17 cellular contexts compared by ENCODE assay signal in genomic region chr7:43879477-43879876, GRCh38. TPM values are rescaled to one million over a fixed set of nuclear protein-coding genes. Genes with fewer than 3 reads are reported as not detected.
DNase-seq lines count a peak whose midpoint lies in the region; ATAC-seq and TF ChIP-seq lines count a peak whose summit lies in the region.
"Had no signal": no experiment of that assay in that cellular context is flagged by ENCODE, and none has a peak within 500 bp of the region (broad histone marks: within the 10 kb centered on the region; RNA-seq: fewer than 3 reads in every experiment).

No MANE protein-coding gene starts in this region.

- intact Hi-C loops in Right ventricle myocardium superior (cut with DNase I) = no loop called here

- H3K4me2 ChIP-seq in neural progenitor cell = no peak overlapping the region

- no peaks in the 10 kb centered on the region for H3K9me3 Mint-ChIP-seq in neural progenitor cell
- H3K9me3 Mint-ChIP-seq: naive B cell; T-helper 2 cell treated with Interferon-gamma antibody and Interleukin-4, amounts not matched to agents 5 μg/mL and 100 μg/mL, for 36 hours had no signal

- no peak overlapping the region for H3K27ac Mint-ChIP-seq in neural progenitor cell
- H3K27ac Mint-ChIP-seq: B cell; T-helper 2 cell treated with Interferon-gamma antibody and Interleukin-4, amounts not matched to agents 5 μg/mL and 100 μg/mL, for 36 hours had no signal

- H3K36me3 ChIP-seq in right atrium auricular region (peaks cover 65% of the 10 kb centered on the region), tibial nerve (peaks cover 0 to 85% (median 3%) of the 10 kb centered on the region in 3 donors), BE2C (peaks cover 61% of the 10 kb centered on the region), neural progenitor cell (no peaks in the 10 kb centered on the region)

- H3K27ac ChIP-seq in right atrium auricular region (peak overlapping the region; percentile 75 to 78), tibial nerve (peak overlapping the region in 2 of 4 donors; percentile 39 to 53), neural progenitor cell (no peak overlapping the region)
- H3K27ac ChIP-seq: epithelial cell of prostate had no signal

- H3K36me3 Mint-ChIP-seq in neural progenitor cell = peaks cover 32% of the 10 kb centered on the region

- no peak overlapping the region for H3K4me3 Mint-ChIP-seq in neural progenitor cell
- H3K4me3 Mint-ChIP-seq: B cell; naive B cell; T-helper 2 cell treated with Interferon-gamma antibody and Interleukin-4, amounts not matched to agents 5 μg/mL and 100 μg/mL, for 36 hours had no signal

- no peaks in the 10 kb centered on the region for H3K79me2 ChIP-seq in neural progenitor cell (ENCODE audit: low read depth)

- no peak for DNase-seq in right atrium auricular region (ENCODE audit: low spot score)
- no peak for DNase-seq in Right ventricle myocardium superior
- DNase-seq in astrocyte of the spinal cord (ENCODE audit: low read depth, low spot score) = peak; percentile 85
- DNase-seq in iris pigment epithelial cell (ENCODE audit: low read depth) = peak; percentile 89
- no peak for DNase-seq in tibial nerve (ENCODE audit: low spot score in 2 of 2)
- no peak for DNase-seq in BE2C
- DNase-seq in neural progenitor cell (ENCODE audit: low spot score) = no peak
- DNase-seq: activated CD8-positive, alpha-beta memory T cell treated with anti-CD3 and anti-CD28 coated beads for 24 hours; naive B cell; upper lobe of left lung had no signal

- H3K4me1 ChIP-seq in right atrium auricular region (peaks cover 0 to 30% of the 10 kb centered on the region in 2 donors), tibial nerve (peaks cover 0 to 17% (median 0%) of the 10 kb centered on the region in 4 donors), BE2C (no peaks in the 10 kb centered on the region), neural progenitor cell (no peaks in the 10 kb centered on the region)

- H3K9me3 ChIP-seq in right atrium auricular region = no peaks in the 10 kb centered on the region
- H3K9me3 ChIP-seq in tibial nerve = no peaks in the 10 kb centered on the region
- no peaks in the 10 kb centered on the region for H3K9me3 ChIP-seq in BE2C
- no peaks in the 10 kb centered on the region for H3K9me3 ChIP-seq in neural progenitor cell (ENCODE audit: low read depth)
- H3K9me3 ChIP-seq: adrenal gland, upper lobe of left lung had no signal

- in situ Hi-C loops in astrocyte of the spinal cord (cut with HindIII; ENCODE audit: low sequenced_read_pairs) = no loop called here

- H4K20me1 ChIP-seq in neural progenitor cell (ENCODE audit: low read depth) = no peaks in the 10 kb centered on the region

- H3K9ac ChIP-seq in neural progenitor cell = no peak overlapping the region

- no peaks in the 10 kb centered on the region for H3F3A ChIP-seq in neural progenitor cell (ENCODE audit: low read depth)

- peaks cover 2% of the 10 kb centered on the region for H3K27me3 Mint-ChIP-seq in neural progenitor cell (ENCODE audit: insufficient read depth, low read depth)
- H3K27me3 Mint-ChIP-seq: B cell, naive B cell had no signal

- TF ChIP-seq POLR2A in tibial nerve (IDR thresholded peaks at IDR 0.05) = no peak

- WGBS in tibial nerve, 2 donors = 49 to 51% methylated on average over 2 of the region's 2 CpGs

- TF ChIP-seq CTCF in right atrium auricular region (IDR thresholded peaks at IDR 0.05) (no peak), astrocyte of the spinal cord (IDR thresholded peaks at IDR 0.05; ENCODE audit: low read depth, low read length) (no peak), tibial nerve (IDR thresholded peaks at IDR 0.05) (no peak), BE2C (IDR thresholded peaks at IDR 0.05; ENCODE audit: low read depth, low read length) (no peak), neural progenitor cell (IDR thresholded peaks at IDR 0.05) (no peak)

- H2AFZ ChIP-seq in neural progenitor cell (replicated peaks) = no peak overlapping the region

- no peak for ATAC-seq in Right ventricle myocardium superior (ENCODE audit: poor library complexity)
- no peak for ATAC-seq in GM18502 (IDR thresholded peaks at IDR 0.05; ENCODE audit: poor library complexity, unreplicated experiment)
- ATAC-seq: Panc1 had no signal

- H3K4me3 ChIP-seq in right atrium auricular region = no peak overlapping the region
- no peak overlapping the region for H3K4me3 ChIP-seq in astrocyte of the spinal cord (ENCODE audit: low read depth, low read length)
- no peak overlapping the region for H3K4me3 ChIP-seq in tibial nerve
- H3K4me3 ChIP-seq in BE2C (ENCODE audit: low read depth, low read length) = no peak overlapping the region
- no peak overlapping the region for H3K4me3 ChIP-seq in neural progenitor cell
- H3K4me3 ChIP-seq: adrenal gland, skin epidermis, upper lobe of left lung had no signal

- no peaks in the 10 kb centered on the region for H3K27me3 ChIP-seq in right atrium auricular region
- H3K27me3 ChIP-seq in tibial nerve = no peaks in the 10 kb centered on the region
- no peaks in the 10 kb centered on the region for H3K27me3 ChIP-seq in BE2C
- H3K27me3 ChIP-seq in neural progenitor cell = no peaks in the 10 kb centered on the region
- H3K27me3 ChIP-seq: adrenal gland, upper lobe of left lung had no signal

- H3K4me1 Mint-ChIP-seq in neural progenitor cell = no peaks in the 10 kb centered on the region

- no peak for TF ChIP-seq EP300 in tibial nerve (IDR thresholded peaks at IDR 0.05)

RNA-seq across cellular contexts. Expression of gene MRPS24, which starts 10.2 kb away (rescaled TPM):
- 100 to 1,000 TPM; 127 to 171 TPM for total RNA-seq in right atrium auricular region
- total RNA-seq in Right ventricle myocardium superior = 200 TPM
- total RNA-seq in tibial nerve = 10 to 100 TPM; 61.8 to 90.2 (median 82.3) TPM
- 470 TPM for polyA plus RNA-seq in BE2C (2012; ENCODE audit: insufficient read depth, insufficient read length, low read depth)
- 54.6 and 60.6 TPM in 2 replicates for total RNA-seq in neural progenitor cell (ENCODE audit: low replicate concordance)

RNA-seq across cellular contexts. Expression of gene URGCP, which starts 26.9 kb away (rescaled TPM):
- total RNA-seq in right atrium auricular region (10 to 100 TPM; 26.4 to 30.9 TPM), Right ventricle myocardium superior (43.4 TPM), tibial nerve (10 to 100 TPM; 25.7 to 32.0 (median 28.8) TPM), neural progenitor cell (ENCODE audit: low replicate concordance) (9.2 TPM in 2 replicates)
- polyA plus RNA-seq in BE2C (2012; ENCODE audit: insufficient read depth, insufficient read length, low read depth) = 34.4 TPM

RNA-seq across cellular contexts. Expression of gene UBE2D4, which starts 46.8 kb away (rescaled TPM):
- 10 to 100 TPM; 47.4 to 50.5 TPM for total RNA-seq in right atrium auricular region
- total RNA-seq in Right ventricle myocardium superior = 44.6 TPM
- 10 to 100 TPM; 12.9 to 18.2 (median 15.1) TPM for total RNA-seq in tibial nerve
- polyA plus RNA-seq in BE2C (2012; ENCODE audit: insufficient read depth, insufficient read length, low read depth) = 40.5 TPM
- total RNA-seq in neural progenitor cell (ENCODE audit: low replicate concordance) = 6.8 and 11.7 TPM in 2 replicates

Comparison
In these comparisons a context has a peak if more than half of its experiments do, and no peak if none do; other contexts are left out.
1. DNase-seq: peak in astrocyte of the spinal cord (single experiment) and iris pigment epithelial cell (single experiment); none in right atrium auricular region (single experiment), Right ventricle myocardium superior (single experiment), tibial nerve (0 of 2), BE2C (single experiment) and neural progenitor cell (single experiment).